6 cellular contexts compared by ENCODE assay signal in the genomic region with DNA sequence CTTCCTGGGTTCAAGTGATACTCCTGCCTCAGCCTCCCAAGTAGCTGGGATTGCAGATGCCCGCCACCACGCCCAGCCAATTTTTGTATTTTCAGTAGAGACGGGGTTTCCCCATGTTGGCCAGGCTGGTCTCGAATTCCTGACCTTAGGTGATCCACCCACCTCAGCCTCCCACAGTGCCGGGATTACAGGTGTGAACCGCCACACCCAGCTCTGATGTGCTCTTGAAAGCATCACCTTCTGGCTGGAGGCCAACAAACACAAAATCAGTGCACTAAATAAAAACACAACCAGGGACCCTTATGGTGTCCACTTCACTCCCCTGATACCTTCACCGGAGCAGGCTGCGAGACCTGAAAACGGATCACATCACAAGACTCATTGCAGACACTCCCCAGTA. TPM values are rescaled to one million over a fixed set of nuclear protein-coding genes. Genes with fewer than 3 reads are reported as not detected.
DNase-seq lines count a peak whose midpoint lies in the region; ATAC-seq and TF ChIP-seq lines count a peak whose summit lies in the region.
"Not testable (repeated sequence)": the region's sequence is repeated elsewhere in the genome, so short reads cannot be mapped to it uniquely, and the experiment has no call there.

No MANE protein-coding gene starts in this region.

- not testable (repeated sequence) for H2AFZ ChIP-seq in mammary epithelial cell (ENCODE audit: low read depth, low read length)

- intact Hi-C loops in Calu3 (cut with micrococcal nuclease; ENCODE audit: unreplicated experiment) (loop anchor here (2.0 kb wide), 1 partner anchor 38 kb away; no protein-coding TSS in a partner anchor), mammary epithelial cell (cut with micrococcal nuclease) (loop anchor here (5.0 kb wide), 1 partner anchor 69 kb away; no protein-coding TSS in a partner anchor)
- intact Hi-C loops in left cardiac atrium (cut with DNase I); lower lobe of right lung (cut with DNase I): not testable (repeated sequence)

- CTCF ChIA-PET in Calu3 (lab: Charles Lee), result interaction anchor here (0.7 kb wide), 1 partner anchor 1252 kb away, joined by 6 read pairs; no protein-coding TSS in a partner anchor
- CTCF ChIA-PET in mammary epithelial cell (lab: Charles Lee; ENCODE audit: low non-redundant PET), result not testable (repeated sequence)

- not testable (repeated sequence) for H4K20me1 ChIP-seq in mammary epithelial cell (ENCODE audit: insufficient read depth, low read length)

- H3K4me1 Mint-ChIP-seq in Calu3 (ENCODE audit: low read depth, unreplicated experiment), result peaks cover 53% of the 10 kb centered on the region

- H3K9me3 ChIP-seq in RWPE2 (ENCODE audit: severe bottlenecking); lower lobe of right lung: not testable (repeated sequence)
- peaks cover 11% of the 10 kb centered on the region for H3K9me3 ChIP-seq in mammary epithelial cell (replicated peaks; ENCODE audit: insufficient read depth, low read length)

- 79% methylated on average over 8 of the region's 9 CpGs for WGBS in mammary epithelial cell (ENCODE audit: low coverage, missing lambda C conversion rate)

- dilution Hi-C loops in mammary epithelial cell (cut with HindIII; ENCODE audit: low sequenced_read_pairs), result loop anchor here (5.0 kb wide), 1 partner anchor 36 kb away; the partner anchor contains the start of gene ALCAM

- H3K9ac ChIP-seq in mammary epithelial cell (ENCODE audit: insufficient read depth, low read length), result not testable (repeated sequence)

- ATAC-seq in RWPE2 (ENCODE audit: low read depth); left cardiac atrium; lower lobe of right lung: not testable (repeated sequence)

- peak overlapping the region; percentile 93 for H3K27ac Mint-ChIP-seq in Calu3 (ENCODE audit: unreplicated experiment)

- peak overlapping the region; percentile 98 for H3K27ac ChIP-seq in RWPE2 (ENCODE audit: poor library complexity, severe bottlenecking)
- H3K27ac ChIP-seq in mammary epithelial cell (ENCODE audit: insufficient read depth, low read depth, low read length), result peak overlapping the region; percentile 98
- H3K27ac ChIP-seq in lower lobe of right lung, result not testable (repeated sequence)

- H3K27me3 ChIP-seq in RWPE2 (ENCODE audit: insufficient read depth, poor library complexity, severe bottlenecking); mammary epithelial cell (ENCODE audit: insufficient read depth, low read length); lower lobe of right lung (ENCODE audit: low read depth): not testable (repeated sequence)

- H3K36me3 Mint-ChIP-seq in Calu3 (ENCODE audit: insufficient read depth, unreplicated experiment), result peaks cover 21% of the 10 kb centered on the region

- H3K36me3 ChIP-seq in RWPE2 (ENCODE audit: low read depth), result peaks cover 11% of the 10 kb centered on the region
- not testable (repeated sequence) for H3K36me3 ChIP-seq in mammary epithelial cell (ENCODE audit: insufficient read depth, low read length); lower lobe of right lung

- not testable (repeated sequence) for TF ChIP-seq CTCF in Calu3 (IDR thresholded peaks at IDR 0.05; ENCODE audit: unreplicated experiment); RWPE2 (IDR thresholded peaks at IDR 0.05; ENCODE audit: poor library complexity, severe bottlenecking); mammary epithelial cell (conservative IDR thresholded peaks at IDR 0.05 in 1 of 2, IDR thresholded peaks at IDR 0.05 in 1 of 2; ENCODE audit: extremely low read depth in 1 of 2, insufficient read depth in 1 of 2, low read depth in 1 of 2, low read length in 2 of 2); lower lobe of right lung (IDR thresholded peaks at IDR 0.05)

- peaks cover 49% of the 10 kb centered on the region for H3K4me1 ChIP-seq in RWPE2 (ENCODE audit: insufficient read depth, poor library complexity, severe bottlenecking)
- H3K4me1 ChIP-seq in mammary epithelial cell (ENCODE audit: insufficient read depth, low read length), result peaks cover 27% of the 10 kb centered on the region
- H3K4me1 ChIP-seq in lower lobe of right lung, result not testable (repeated sequence)

- BruUV-seq in Calu3 (replicated peaks; lab: Mats Ljungman, UMichigan); mammary epithelial cell (replicated peaks; lab: Mats Ljungman, UMichigan): not testable (repeated sequence)

- not testable (repeated sequence) for H3K4me3 ChIP-seq in RWPE2 (ENCODE audit: severe bottlenecking); mammary epithelial cell (replicated peaks in 1 of 3; ENCODE audit: insufficient read depth in 1 of 3, low read depth in 2 of 3, low read length in 3 of 3); lower lobe of right lung

- peak overlapping the region; percentile 52 for H3K4me3 Mint-ChIP-seq in Calu3 (ENCODE audit: low read depth, unreplicated experiment)

- H3K79me2 ChIP-seq in mammary epithelial cell (ENCODE audit: insufficient read depth, low read length), result peaks cover 37% of the 10 kb centered on the region

- H3K27me3 Mint-ChIP-seq in Calu3 (ENCODE audit: unreplicated experiment), result not testable (repeated sequence)

- in situ Hi-C loops in mammary epithelial cell (cut with MboI; ENCODE audit: low sequenced_read_pairs in 2 of 2), result not testable (repeated sequence)

- not testable (repeated sequence) for DNase-seq in Calu3; RWPE2 (ENCODE audit: low spot score); mammary epithelial cell
- DNase-seq in NCI-H69 (lab: John Stamatoyannopoulos, UW) (peak; percentile 3), left cardiac atrium (peak; percentile 12), lower lobe of right lung (peak; percentile 20)

- not testable (repeated sequence) for H3K4me2 ChIP-seq in mammary epithelial cell (ENCODE audit: insufficient read depth, low read depth, low read length)

- not testable (repeated sequence) for H3K9me3 Mint-ChIP-seq in Calu3 (ENCODE audit: low read depth, unreplicated experiment)

RNA-seq across cellular contexts. Expression of gene ALCAM, which starts 36.3 kb away (rescaled TPM):
- total RNA-seq in Calu3 (2022), result 146 and 166 TPM in 2 replicates
- total RNA-seq in mammary epithelial cell, result 10 to 100 TPM; 67.6 to 88.4 TPM
- 64.0 TPM for polyA plus RNA-seq in mammary epithelial cell
- 83.6 TPM for polyA minus RNA-seq in mammary epithelial cell
- total RNA-seq in left cardiac atrium, result 1 to 10 TPM; 5.8 to 7.4 TPM
- total RNA-seq in lower lobe of right lung, result 174 TPM

Comparison
In these comparisons a context has a peak if more than half of its experiments do, and no peak if none do; other contexts are left out.
1. RNA of gene ALCAM, which starts 36.3 kb away (total RNA-seq): 174 TPM in lower lobe of right lung (single experiment), 146 to 166 TPM in Calu3 and 67.6 to 88.4 TPM in mammary epithelial cell; 5.8 to 7.4 TPM in left cardiac atrium; every median in the first group is over 4 times any median in the second.